Comparison of ENCODE assay signal across 8 cellular contexts in the genomic region with DNA sequence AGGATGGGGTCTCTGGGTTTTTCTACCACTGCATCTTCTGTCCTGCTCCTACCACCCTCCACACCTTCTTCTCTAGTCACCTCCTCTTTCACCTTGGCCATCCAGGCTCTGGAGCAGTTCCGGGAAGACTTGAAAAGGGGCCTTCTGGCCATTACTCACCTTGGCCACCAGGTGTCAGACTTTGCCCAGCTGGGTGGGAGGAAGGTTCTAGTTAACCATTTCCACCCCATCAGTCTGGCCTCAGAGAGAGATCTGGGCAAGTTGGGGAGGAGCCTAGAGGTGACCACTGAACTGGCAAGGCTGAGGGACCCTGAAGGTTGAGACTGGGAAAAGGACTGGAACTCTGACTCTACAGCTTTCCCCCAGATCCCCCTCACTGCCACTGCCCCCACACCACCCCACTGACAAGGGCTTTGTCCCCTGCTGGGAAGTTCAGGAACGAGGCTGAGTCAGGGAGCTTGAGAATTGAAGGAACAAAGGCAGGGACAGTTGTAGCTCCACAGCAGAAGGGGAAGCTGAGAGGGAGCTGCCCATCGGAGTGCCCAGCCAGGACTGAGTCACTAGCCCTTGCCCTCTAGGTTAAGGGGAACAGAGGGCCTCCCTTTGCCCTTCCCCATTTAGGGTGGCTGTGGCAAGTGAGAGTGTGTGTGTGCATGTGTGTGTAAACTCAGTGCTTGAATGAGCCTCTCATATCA. TPM values are rescaled to one million over a fixed set of nuclear protein-coding genes. Genes with fewer than 3 reads are reported as not detected.
DNase-seq lines count a peak whose midpoint lies in the region; ATAC-seq, FAIRE-seq and TF ChIP-seq lines count a peak whose summit lies in the region.

No MANE protein-coding gene starts in this region.

- H4K20me1 ChIP-seq in Karpas-422 (ENCODE audit: insufficient read depth, low read depth, low read length) = no peaks in the 10 kb centered on the region

- H3K9me3 Mint-ChIP-seq in activated naive CD4-positive, alpha-beta T cell treated with anti-CD3 and anti-CD28 coated beads for 36 hours = no peaks in the 10 kb centered on the region

- no peak for TF ChIP-seq EP300 in gastroesophageal sphincter (IDR thresholded peaks at IDR 0.05)

- CTCF ChIA-PET in activated naive CD4-positive, alpha-beta T cell treated with anti-CD3 and anti-CD28 coated beads for 36 hours (lab: Charles Lee) = interaction anchor here (0.8 to 17.3 kb wide), 16 partner anchors 8 to 226 kb away, joined by 3 to 636 read pairs (median 4); a partner anchor contains a TSS

- 55% methylated on average over 2 of the region's 3 CpGs; no CpG with 5 or more reads in 1 of the 2 donors for WGBS in gastroesophageal sphincter (ENCODE audit: low coverage in 1 of 2), 2 donors
- WGBS in pancreas, 2 donors = 28 to 41% methylated on average over 3 of the region's 3 CpGs

- no peaks in the 10 kb centered on the region for H3K27me3 Mint-ChIP-seq in activated naive CD4-positive, alpha-beta T cell treated with anti-CD3 and anti-CD28 coated beads for 36 hours (ENCODE audit: low read depth)

- no peaks in the 10 kb centered on the region for H3K9me2 ChIP-seq in Karpas-422 (replicated peaks; ENCODE audit: insufficient read depth, low read length)

- no peaks in the 10 kb centered on the region for H3K9me3 ChIP-seq in Karpas-422 (ENCODE audit: low read length)
- H3K9me3 ChIP-seq in gastroesophageal sphincter = no peaks in the 10 kb centered on the region
- no peaks in the 10 kb centered on the region for H3K9me3 ChIP-seq in pancreas
- no peaks in the 10 kb centered on the region for H3K9me3 ChIP-seq in uterus

- TF ChIP-seq CTCF in gastroesophageal sphincter (IDR thresholded peaks at IDR 0.05) (peak in 3 of 4 experiments; percentile 96 to 98 (median 97)), pancreas (IDR thresholded peaks at IDR 0.05) (peak; percentile 88 to 90 (median 89)), uterus (IDR thresholded peaks at IDR 0.05) (peak; percentile 90 to 97 (median 94))

- TF ChIP-seq POLR2A in gastroesophageal sphincter (IDR thresholded peaks at IDR 0.05) = no peak
- TF ChIP-seq POLR2A in uterus (IDR thresholded peaks at IDR 0.05) = no peak

- peak overlapping the region; percentile 100 for H3K27ac ChIP-seq in Karpas-422 (ENCODE audit: low read length)
- H3K27ac ChIP-seq in gastroesophageal sphincter = peak overlapping the region in 3 of 4 donors; percentile 93 to 99 (median 95)
- H3K27ac ChIP-seq in pancreas = peak overlapping the region in 3 of 4 donors; percentile 17 to 98 (median 97)
- H3K27ac ChIP-seq in uterus = peak overlapping the region; percentile 97 to 99

- FAIRE-seq in pancreas (lab: Jason Lieb, UNC) = no peak

- H3K27me3 ChIP-seq in Karpas-422 (ENCODE audit: low read length) (no peaks in the 10 kb centered on the region), gastroesophageal sphincter (no peaks in the 10 kb centered on the region), pancreas (no peaks in the 10 kb centered on the region), uterus (no peaks in the 10 kb centered on the region)

- peak overlapping the region; percentile 68 for H3K4me3 ChIP-seq in Karpas-422 (ENCODE audit: low read length)
- H3K4me3 ChIP-seq in gastroesophageal sphincter = no peak overlapping the region
- H3K4me3 ChIP-seq in pancreas = no peak overlapping the region
- no peak overlapping the region for H3K4me3 ChIP-seq in uterus

- ATAC-seq in gastroesophageal sphincter (no peak), pancreas (peak; percentile 15 to 42 (median 40)), HG02642 (IDR thresholded peaks at IDR 0.05; ENCODE audit: poor library complexity, unreplicated experiment) (no peak)

- peak; percentile 47 for DNase-seq in DMS79 (lab: John Stamatoyannopoulos, UW)
- peak; percentile 94 for DNase-seq in Karpas-422
- peak; percentile 78 to 84 for DNase-seq in SHP77 (lab: John Stamatoyannopoulos, UW)
- DNase-seq in activated naive CD4-positive, alpha-beta T cell treated with anti-CD3 and anti-CD28 coated beads for 36 hours = peak; percentile 82
- peak; percentile 68 to 82 (median 75) for DNase-seq in pancreas
- peak; percentile 71 to 74 for DNase-seq in uterus

- H3K36me3 Mint-ChIP-seq in activated naive CD4-positive, alpha-beta T cell treated with anti-CD3 and anti-CD28 coated beads for 36 hours (ENCODE audit: low read depth) = no peaks in the 10 kb centered on the region

- H3K79me2 ChIP-seq in Karpas-422 (ENCODE audit: low read length) = no peaks in the 10 kb centered on the region

- H3K36me3 ChIP-seq in Karpas-422 (ENCODE audit: insufficient read depth, low read length) = peaks cover 9% of the 10 kb centered on the region; the same call in 1 of the 2 replicates
- no peaks in the 10 kb centered on the region for H3K36me3 ChIP-seq in gastroesophageal sphincter
- no peaks in the 10 kb centered on the region for H3K36me3 ChIP-seq in pancreas
- no peaks in the 10 kb centered on the region for H3K36me3 ChIP-seq in uterus

- peak overlapping the region; percentile 85 for H3K9ac ChIP-seq in Karpas-422 (ENCODE audit: low read length)

- H3K4me1 ChIP-seq in Karpas-422 (ENCODE audit: low read length) (peaks cover 69% of the 10 kb centered on the region), gastroesophageal sphincter (peaks cover 7 to 68% (median 47%) of the 10 kb centered on the region in 3 donors), pancreas (peaks cover 0 to 38% (median 14%) of the 10 kb centered on the region in 3 donors), uterus (peaks cover 24 to 37% of the 10 kb centered on the region in 2 donors)

- intact Hi-C loops in activated naive CD4-positive, alpha-beta T cell treated with anti-CD3 and anti-CD28 coated beads for 36 hours (cut with micrococcal nuclease) = loop anchor here (1.0 kb wide), 1 partner anchor 25 kb away; no protein-coding TSS in a partner anchor
- intact Hi-C loops in pancreas (cut with DNase I) (no loop called here), uterus (cut with DNase I; ENCODE audit: low total_unique reads) (loop anchor here (2.0 kb wide), 1 partner anchor 26 kb away; no protein-coding TSS in a partner anchor)

- H3K4me3 Mint-ChIP-seq in activated naive CD4-positive, alpha-beta T cell treated with anti-CD3 and anti-CD28 coated beads for 36 hours = peak overlapping the region; percentile 20

- peak overlapping the region; percentile 84 for H3K4me2 ChIP-seq in Karpas-422 (ENCODE audit: low read depth, low read length, poor library complexity, severe bottlenecking)

- H3K27ac Mint-ChIP-seq in activated naive CD4-positive, alpha-beta T cell treated with anti-CD3 and anti-CD28 coated beads for 36 hours = peak overlapping the region; percentile 75

- H2AFZ ChIP-seq in Karpas-422 (ENCODE audit: low read length) = 0 out of 2 replicates have a peak overlapping the region, but pooled peaks have one; percentile 7

- H3K4me1 Mint-ChIP-seq in activated naive CD4-positive, alpha-beta T cell treated with anti-CD3 and anti-CD28 coated beads for 36 hours (ENCODE audit: low read depth) = peaks cover 28% of the 10 kb centered on the region

RNA-seq across cellular contexts. Expression of a gene that starts 3.7 kb away (rescaled TPM):
- 362 and 684 TPM in 2 replicates for total RNA-seq in Karpas-422 (2014; rRNA removed; shearing (Covaris generic); ENCODE audit: low replicate concordance)
- 10 to 100 TPM; 40.7 to 42.0 TPM for total RNA-seq in activated naive CD4-positive, alpha-beta T cell treated with anti-CD3 and anti-CD28 coated beads for 36 hours
- total RNA-seq in gastroesophageal sphincter = 10 to 100 TPM; 65.7 to 87.3 (median 74.4) TPM
- total RNA-seq in pancreas = 10 to 100 TPM; 35.0 to 50.8 (median 43.4) TPM
- polyA plus RNA-seq in pancreas = 10 to 100 TPM; 80.6 to 99.3 TPM
- 10 to 100 TPM in 3 of 4 donors, 1 to 10 TPM in 1; 8.7 to 65.6 (median 31.3) TPM for total RNA-seq in uterus

RNA-seq across cellular contexts. Expression of a gene that starts 16.4 kb away (rescaled TPM):
- 6.4 and 13.9 TPM in 2 replicates for total RNA-seq in Karpas-422 (2014; rRNA removed; shearing (Covaris generic); ENCODE audit: low replicate concordance)
- total RNA-seq in activated naive CD4-positive, alpha-beta T cell treated with anti-CD3 and anti-CD28 coated beads for 36 hours = not detected
- total RNA-seq in gastroesophageal sphincter (10 to 100 TPM in 1 of 4 donors, 1 to 10 TPM in 3; 6.1 to 21.7 (median 9.4) TPM), pancreas (1 to 10 TPM; 1.3 to 5.0 (median 2.3) TPM), uterus (10 to 100 TPM in 1 of 4 donors, 1 to 10 TPM in 2, under 1 TPM in 1; 0.77 to 19.3 (median 7.4) TPM)
- 10 to 100 TPM in 1 of 2 donors, 1 to 10 TPM in 1; 9.4 to 11.2 TPM for polyA plus RNA-seq in pancreas

RNA-seq across cellular contexts. Expression of a gene that starts 34.8 kb away (rescaled TPM):
- 14.8 and 19.2 TPM in 2 replicates for total RNA-seq in Karpas-422 (2014; rRNA removed; shearing (Covaris generic); ENCODE audit: low replicate concordance)
- 10 to 100 TPM; 29.5 to 30.7 TPM for total RNA-seq in activated naive CD4-positive, alpha-beta T cell treated with anti-CD3 and anti-CD28 coated beads for 36 hours
- total RNA-seq in gastroesophageal sphincter (10 to 100 TPM in 2 of 4 donors, 1 to 10 TPM in 2; 8.5 to 16.0 (median 11.1) TPM), pancreas (10 to 100 TPM in 5 of 6 donors, 1 to 10 TPM in 1; 9.4 to 18.0 (median 12.8) TPM), uterus (10 to 100 TPM in 2 of 4 donors, 1 to 10 TPM in 2; 2.6 to 37.3 (median 11.6) TPM)
- 10 to 100 TPM; 39.8 to 45.2 TPM for polyA plus RNA-seq in pancreas

RNA-seq across cellular contexts. Expression of a gene that starts 44.6 kb away (rescaled TPM):
- total RNA-seq in Karpas-422 (2014; rRNA removed; shearing (Covaris generic); ENCODE audit: low replicate concordance) = 218 and 332 TPM in 2 replicates
- 100 to 1,000 TPM; 202 to 204 TPM for total RNA-seq in activated naive CD4-positive, alpha-beta T cell treated with anti-CD3 and anti-CD28 coated beads for 36 hours
- 10 to 100 TPM; 49.9 to 78.6 (median 63.4) TPM for total RNA-seq in gastroesophageal sphincter
- total RNA-seq in pancreas = 10 to 100 TPM; 49.0 to 72.8 (median 62.9) TPM
- polyA plus RNA-seq in pancreas = 10 to 100 TPM; 57.7 to 68.5 TPM
- 100 to 1,000 TPM in 1 of 4 donors, 10 to 100 TPM in 3; 15.9 to 180 (median 77.1) TPM for total RNA-seq in uterus

RNA-seq across cellular contexts. Expression of a gene that starts 46.9 kb away (rescaled TPM):
- 52.4 and 122 TPM in 2 replicates for total RNA-seq in Karpas-422 (2014; rRNA removed; shearing (Covaris generic); ENCODE audit: low replicate concordance)
- total RNA-seq in activated naive CD4-positive, alpha-beta T cell treated with anti-CD3 and anti-CD28 coated beads for 36 hours = 10 to 100 TPM; 73.7 to 81.4 TPM
- total RNA-seq in gastroesophageal sphincter (1 to 10 TPM in 3 of 4 donors, under 1 TPM in 1; 0.30 to 2.0 (median 1.5) TPM), pancreas (1 to 10 TPM in 4 of 6 donors, under 1 TPM in 2; 0.05 to 2.9 (median 1.1) TPM), uterus (1 to 10 TPM in 2 of 4 donors, not detected in 2; 1.3 to 2.5 TPM)
- 1 to 10 TPM; 1.5 to 2.5 TPM for polyA plus RNA-seq in pancreas

Comparison
In these comparisons a context has a peak if more than half of its experiments do, and no peak if none do; other contexts are left out.
1. ATAC-seq: peak in pancreas (4 of 4); none in gastroesophageal sphincter (single experiment) and HG02642 (single experiment).
2. intact Hi-C loops: an anchor here in activated naive CD4-positive, alpha-beta T cell treated with anti-CD3 and anti-CD28 coated beads for 36 hours (1.0 kb wide) and uterus (2.0 kb wide); none called in pancreas.
3. Peak in every context shown above with its lines, with median percentiles within 50 percentile points of each other: DNase-seq, H3K27ac ChIP-seq and CTCF ChIP-seq.